Comparison of ENCODE assay signal across 4 cellular contexts in the genomic region with DNA sequence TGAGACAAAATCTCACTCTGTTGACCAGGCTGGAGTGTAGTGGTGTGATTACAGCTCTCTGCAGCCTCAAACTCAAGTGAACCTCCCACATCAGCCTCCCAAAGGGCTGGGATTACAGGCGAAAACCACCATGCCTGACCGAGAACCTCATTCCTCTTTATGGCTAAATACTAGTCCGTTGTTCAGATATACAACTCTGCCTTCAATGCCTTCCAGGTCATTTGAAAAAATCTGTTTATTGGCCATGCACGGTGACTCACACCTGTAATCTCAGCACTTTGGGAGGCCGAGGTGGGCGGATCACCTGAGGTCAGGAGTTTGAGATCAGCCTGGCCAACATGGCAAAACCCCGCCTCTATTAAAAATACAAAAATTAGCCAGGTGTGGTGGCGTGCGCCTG. TPM values are rescaled to one million over a fixed set of nuclear protein-coding genes. Genes with fewer than 3 reads are reported as not detected.
"Had no signal": no experiment of that assay in that cellular context is flagged by ENCODE, and none has a peak within 500 bp of the region (broad histone marks: within the 10 kb centered on the region; RNA-seq: fewer than 3 reads in every experiment).

No MANE protein-coding gene starts in this region.

RNA-seq across cellular contexts. Expression of gene DNAJC22, which starts 33.5 kb away (rescaled TPM):
- total RNA-seq: Right ventricle myocardium inferior had no signal

RNA-seq across cellular contexts. Expression of gene C1QL4, which starts 43.2 kb away (rescaled TPM):
- total RNA-seq: Peyer's patch, Right ventricle myocardium inferior, Right ventricle myocardium superior, T-cell had no signal
